Comparison of ENCODE assay signal across 1 cellular context in the genomic region with DNA sequence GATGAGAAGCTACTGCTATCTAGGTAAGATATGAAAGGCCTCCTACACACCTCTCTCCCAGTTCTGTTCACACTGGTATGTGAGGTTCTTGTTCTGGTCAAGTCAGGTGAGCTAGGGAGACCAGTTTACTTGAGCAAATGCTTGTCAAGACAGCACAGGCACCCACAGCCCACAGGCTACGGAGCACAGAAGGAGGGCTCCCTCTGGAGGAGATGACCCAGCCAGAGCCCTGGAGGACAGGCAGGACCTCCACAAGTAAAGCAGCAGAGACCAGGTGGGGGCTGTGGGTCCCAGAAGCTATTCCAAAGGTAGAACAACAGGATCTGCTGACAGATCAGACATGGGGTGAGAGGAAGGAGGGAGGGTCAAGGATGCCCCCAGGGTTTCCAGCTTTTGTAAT.
TF ChIP-seq lines count a peak whose summit lies in the region.

No MANE protein-coding gene starts in this region.

TF ChIP-seq in HepG2, 621 proteins besides CTCF, POLR2A, EP300 and RAD21 (continues in another document):
- TF ChIP-seq PITX1 (CRISPR knock-in tag; IDR thresholded peaks at IDR 0.05) (peak; percentile 49; the same call in 1 of the 2 replicates), CREBL2 (CRISPR knock-in tag; IDR thresholded peaks at IDR 0.05; ENCODE audit: borderline replicate concordance) (no peak), ATRX (CRISPR knock-in tag; IDR thresholded peaks at IDR 0.05; ENCODE audit: borderline replicate concordance) (no peak), MTF1 (CRISPR knock-in tag; IDR thresholded peaks at IDR 0.05) (no peak), ZNF670 (CRISPR knock-in tag; IDR thresholded peaks at IDR 0.05; ENCODE audit: borderline replicate concordance) (no peak), PATZ1 (CRISPR knock-in tag; IDR thresholded peaks at IDR 0.05) (peak; percentile 49; the same call in 1 of the 2 replicates), ZNF224 (CRISPR knock-in tag; IDR thresholded peaks at IDR 0.05) (no peak), KDM5B (CRISPR knock-in tag; IDR thresholded peaks at IDR 0.05; ENCODE audit: borderline replicate concordance) (0 out of 2 replicates have a peak, but pooled peaks have one; percentile 35), SRF (IDR thresholded peaks at IDR 0.05; ENCODE audit: low read depth, low read length) (no peak), ZNF768 (CRISPR knock-in tag; IDR thresholded peaks at IDR 0.05) (0 out of 2 replicates have a peak, but pooled peaks have one; percentile 31), MIXL1 (CRISPR knock-in tag; IDR thresholded peaks at IDR 0.05) (no peak), THAP11 (CRISPR knock-in tag; IDR thresholded peaks at IDR 0.05) (peak; percentile 53; the same call in 1 of the 2 replicates), ZNF331 (CRISPR knock-in tag; IDR thresholded peaks at IDR 0.05) (peak; percentile 56; the same call in 1 of the 2 replicates), ZNF720 (CRISPR knock-in tag; IDR thresholded peaks at IDR 0.05) (no peak), ZNF687 (CRISPR knock-in tag; IDR thresholded peaks at IDR 0.05) (peak; percentile 35), SMC3 (IDR thresholded peaks at IDR 0.05; ENCODE audit: low read length) (peak; percentile 57; the same call in 1 of the 2 replicates), MATR3 (CRISPR knock-in tag; IDR thresholded peaks at IDR 0.05) (no peak), SMAD9 (CRISPR knock-in tag; IDR thresholded peaks at IDR 0.05) (no peak), STAT5B (CRISPR knock-in tag; IDR thresholded peaks at IDR 0.05) (no peak), ZNF614 (CRISPR knock-in tag; IDR thresholded peaks at IDR 0.05; ENCODE audit: borderline replicate concordance) (0 out of 2 replicates have a peak, but pooled peaks have one; percentile 34), NFKB2 (CRISPR knock-in tag; IDR thresholded peaks at IDR 0.05; ENCODE audit: borderline replicate concordance) (no peak), ZNF598 (CRISPR knock-in tag; IDR thresholded peaks at IDR 0.05; ENCODE audit: borderline replicate concordance) (0 out of 2 replicates have a peak, but pooled peaks have one; percentile 25), ZNF263 (CRISPR knock-in tag; IDR thresholded peaks at IDR 0.05) (0 out of 2 replicates have a peak, but pooled peaks have one; percentile 36), SPEN (CRISPR knock-in tag; IDR thresholded peaks at IDR 0.05; ENCODE audit: low read depth) (no peak), LBX2 (CRISPR knock-in tag; IDR thresholded peaks at IDR 0.05; ENCODE audit: borderline replicate concordance) (no peak), FOXP4 (CRISPR knock-in tag; IDR thresholded peaks at IDR 0.05) (0 out of 2 replicates have a peak, but pooled peaks have one; percentile 8), MTA1 (CRISPR knock-in tag; IDR thresholded peaks at IDR 0.05; ENCODE audit: borderline replicate concordance) (0 out of 2 replicates have a peak, but pooled peaks have one; percentile 28), ZNF761 (CRISPR knock-in tag; conservative IDR thresholded peaks at IDR 0.05) (0 out of 2 replicates have a peak, but pooled peaks have one; percentile 30), SIX4 (CRISPR knock-in tag; IDR thresholded peaks at IDR 0.05) (no peak), MEF2D (CRISPR knock-in tag; IDR thresholded peaks at IDR 0.05) (0 out of 2 replicates have a peak, but pooled peaks have one; percentile 40), RBM39 (IDR thresholded peaks at IDR 0.05; ENCODE audit: low read depth, low read length, poor library complexity, severe bottlenecking) (peak; percentile 17), ZNF292 (CRISPR knock-in tag; IDR thresholded peaks at IDR 0.05; ENCODE audit: borderline replicate concordance, low read depth) (peak; percentile 54; the same call in 1 of the 2 replicates), NR1H2 (CRISPR knock-in tag; IDR thresholded peaks at IDR 0.05; ENCODE audit: borderline replicate concordance, low read depth) (no peak), XRCC5 (optimal IDR thresholded peaks at IDR 0.05; ENCODE audit: low read length) (peak; percentile 65), MAZ (IDR thresholded peaks at IDR 0.05; ENCODE audit: borderline replicate concordance, low read depth, low read length) (0 out of 2 replicates have a peak, but pooled peaks have one; percentile 12), MAZ (CRISPR knock-in tag; IDR thresholded peaks at IDR 0.05; ENCODE audit: low read depth) (no peak), HMGXB4 (CRISPR knock-in tag; IDR thresholded peaks at IDR 0.05; ENCODE audit: borderline replicate concordance in 1 of 2, low read depth in 1 of 2) (peak; percentile 68 to 73; a peak in 3 of 4 replicates), HES4 (CRISPR knock-in tag; IDR thresholded peaks at IDR 0.05; ENCODE audit: borderline replicate concordance) (no peak), ZNF318 (CRISPR knock-in tag; IDR thresholded peaks at IDR 0.05) (0 out of 2 replicates have a peak, but pooled peaks have one; percentile 48), ZNF34 (CRISPR knock-in tag; IDR thresholded peaks at IDR 0.05; ENCODE audit: borderline replicate concordance) (no peak)
